ENCODE assay signal across 7 cellular contexts in the genomic region with DNA sequence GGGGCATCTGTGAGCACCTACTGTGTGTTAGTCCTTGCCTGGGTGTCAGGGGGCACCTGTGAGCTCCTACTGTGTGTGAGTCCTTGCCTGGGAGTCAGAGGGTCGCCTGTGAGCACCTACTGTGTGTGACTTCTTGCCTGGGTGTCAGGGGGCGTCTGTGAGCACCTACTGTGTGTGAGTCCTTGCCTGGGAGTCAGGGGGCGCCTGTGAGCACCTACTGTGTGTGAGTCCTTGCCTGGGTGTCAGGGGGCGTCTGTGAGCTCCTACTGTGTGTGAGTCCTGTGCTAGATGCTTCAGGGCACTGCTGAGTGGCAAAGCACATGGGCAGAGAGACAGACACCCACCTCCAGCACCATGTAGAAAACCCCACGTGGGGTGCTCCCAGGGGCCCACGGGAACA.
A peak's percentile ranks its signal among the peaks of the same experiment; 100 is the strongest.
DNase-seq lines count a peak whose midpoint lies in the region; ATAC-seq and TF ChIP-seq lines count a peak whose summit lies in the region.
"Not testable (repeated sequence)": the region's sequence is repeated elsewhere in the genome, so short reads cannot be mapped to it uniquely, and the experiment has no call there.

No MANE protein-coding gene starts in this region.

- not testable (repeated sequence) for H4K8ac ChIP-seq in H9 (replicated peaks; ENCODE audit: insufficient read length, low read depth, low read length)
- peak overlapping the region; percentile 10 for H4K8ac ChIP-seq in trophoblast cell (ENCODE audit: low read depth, low read length)

- H3K27ac Mint-ChIP-seq in H9; activated T-cell treated with anti-CD3 and anti-CD28 coated beads, Interleukin-2, amount 50 U/mL, for 24 hours: not testable (repeated sequence)

- not testable (repeated sequence) for H3K4me3 ChIP-seq in trophoblast cell (ENCODE audit: low read depth, low read length); sigmoid colon; upper lobe of right lung

- H2AFZ ChIP-seq in H9 (ENCODE audit: low read length); trophoblast cell (ENCODE audit: insufficient read depth, low read length, poor library complexity): not testable (repeated sequence)

- H3K27ac ChIP-seq in H9 (ENCODE audit: insufficient read length, low read depth, low read length); trophoblast cell (ENCODE audit: low read depth, low read length); sigmoid colon; upper lobe of right lung: not testable (repeated sequence)

- H3K4me2 ChIP-seq in H9 (ENCODE audit: insufficient read depth, insufficient read length, low read length); trophoblast cell (ENCODE audit: low read length): not testable (repeated sequence)

- not testable (repeated sequence) for H2BK120ac ChIP-seq in H9 (ENCODE audit: low read depth, low read length, poor library complexity, severe bottlenecking)
- peak overlapping the region; percentile 89 for H2BK120ac ChIP-seq in trophoblast cell (ENCODE audit: insufficient read depth, low read length, poor library complexity)

- not testable (repeated sequence) for H3K9me3 ChIP-seq in H9 (ENCODE audit: control insufficient read depth, low read depth, low read length); trophoblast cell (ENCODE audit: insufficient read depth, low read depth, low read length); sigmoid colon; upper lobe of right lung

- not testable (repeated sequence) for H3T11ph ChIP-seq in H9 (ENCODE audit: low read length)

- H4K12ac ChIP-seq in trophoblast cell (ENCODE audit: low read depth, low read length) = not testable (repeated sequence)

- no CpG with 5 or more reads among the region's 6 CpGs for WGBS in H9 (ENCODE audit: extremely low coverage, insufficient read length, low lambda C conversion rate)
- WGBS in trophoblast cell (ENCODE audit: extremely low coverage, insufficient coverage, insufficient read length) = no CpG with 5 or more reads among the region's 6 CpGs
- 52 to 71% methylated on average over 6 of the region's 6 CpGs for WGBS in sigmoid colon, 2 donors

- not testable (repeated sequence) for H2AK5ac ChIP-seq in H9 (ENCODE audit: insufficient read length, low read length)
- peak overlapping the region; percentile 93 for H2AK5ac ChIP-seq in trophoblast cell (ENCODE audit: low read length)

- H4K20me1 ChIP-seq in H9 (ENCODE audit: control insufficient read depth, insufficient read depth, insufficient read length) = not testable (repeated sequence)

- not testable (repeated sequence) for H3K23me2 ChIP-seq in H9 (ENCODE audit: insufficient read length, low read depth, low read length, poor library complexity, severe bottlenecking)

- not testable (repeated sequence) for H3K4me3 Mint-ChIP-seq in H9; activated T-cell treated with anti-CD3 and anti-CD28 coated beads, Interleukin-2, amount 50 U/mL, for 24 hours

- TF ChIP-seq CTCF in H9 (conservative IDR thresholded peaks at IDR 0.05) = peak; percentile 29; the same call in 1 of the 3 replicates
- TF ChIP-seq CTCF in sigmoid colon (IDR thresholded peaks at IDR 0.05); upper lobe of right lung (IDR thresholded peaks at IDR 0.05): not testable (repeated sequence)

- not testable (repeated sequence) for H2BK20ac ChIP-seq in H9 (ENCODE audit: low read depth, low read length, poor library complexity, severe bottlenecking)

- H3K4me1 ChIP-seq in H9 (ENCODE audit: insufficient read depth, low read length); sigmoid colon; upper lobe of right lung: not testable (repeated sequence)
- H3K4me1 ChIP-seq in trophoblast cell (ENCODE audit: control insufficient read depth in 1 of 2, insufficient read depth in 2 of 2, low read length in 2 of 2) = peaks cover 22% of the 10 kb centered on the region in 2 experiments

- ATAC-seq in Right ventricle myocardium superior (ENCODE audit: poor library complexity); upper lobe of right lung: not testable (repeated sequence)

- H3K9ac ChIP-seq in H9 (ENCODE audit: extremely low read depth, insufficient read length, low read length); trophoblast cell (ENCODE audit: low read length): not testable (repeated sequence)

- H3K9me3 Mint-ChIP-seq in H9 = peaks cover 12 to 15% of the 10 kb centered on the region in 2 experiments
- H3K9me3 Mint-ChIP-seq in activated T-cell treated with anti-CD3 and anti-CD28 coated beads, Interleukin-2, amount 50 U/mL, for 24 hours = not testable (repeated sequence)

- not testable (repeated sequence) for TF ChIP-seq POLR2A in sigmoid colon (IDR thresholded peaks at IDR 0.05)

- not testable (repeated sequence) for H3K79me2 ChIP-seq in H9 (ENCODE audit: insufficient read depth, low read length); trophoblast cell (ENCODE audit: control insufficient read depth, insufficient read depth, low read length, poor library complexity)

- H3K27me3 Mint-ChIP-seq in H9 (ENCODE audit: low read depth) = not testable (repeated sequence)
- peaks cover 21% of the 10 kb centered on the region for H3K27me3 Mint-ChIP-seq in activated T-cell treated with anti-CD3 and anti-CD28 coated beads, Interleukin-2, amount 50 U/mL, for 24 hours

- H2BK12ac ChIP-seq in H9 (ENCODE audit: insufficient read length, low read depth, low read length) = not testable (repeated sequence)
- H2BK12ac ChIP-seq in trophoblast cell (ENCODE audit: low read length) = peak overlapping the region; percentile 96

- intact Hi-C loops in Right ventricle myocardium superior (cut with DNase I); sigmoid colon (cut with DNase I); upper lobe of right lung (cut with DNase I): not testable (repeated sequence)

- H3K27me3 ChIP-seq in H9 (ENCODE audit: insufficient read depth, low read length); trophoblast cell (ENCODE audit: insufficient read depth, low read length); sigmoid colon: not testable (repeated sequence)
- peaks cover 10% of the 10 kb centered on the region for H3K27me3 ChIP-seq in upper lobe of right lung

- H3K56ac ChIP-seq in H9 (ENCODE audit: insufficient read length, low read depth, low read length) = not testable (repeated sequence)

- H3K14ac ChIP-seq in H9 (ENCODE audit: insufficient read depth, low read length) = not testable (repeated sequence)
- peak overlapping the region; percentile 90 for H3K14ac ChIP-seq in trophoblast cell (ENCODE audit: low read length)

- H4K91ac ChIP-seq in H9 (ENCODE audit: insufficient read length, low read depth, low read length) = not testable (repeated sequence)
- H4K91ac ChIP-seq in trophoblast cell (ENCODE audit: low read depth, low read length) = peak overlapping the region; percentile 88

- not testable (repeated sequence) for H3K4ac ChIP-seq in H9 (ENCODE audit: low read depth, low read length)
- H3K4ac ChIP-seq in trophoblast cell (ENCODE audit: low read depth, low read length) = peak overlapping the region; percentile 70

- not testable (repeated sequence) for H3K36me3 ChIP-seq in trophoblast cell (ENCODE audit: control insufficient read depth in 1 of 2, insufficient read depth in 2 of 2, low read length in 2 of 2); sigmoid colon; upper lobe of right lung

- H3K18ac ChIP-seq in H9 (ENCODE audit: insufficient read length, low read depth, low read length) = not testable (repeated sequence)
- H3K18ac ChIP-seq in trophoblast cell (ENCODE audit: low read length) = peak overlapping the region; percentile 68

- not testable (repeated sequence) for H3K36me3 Mint-ChIP-seq in H9 (ENCODE audit: insufficient read depth in 1 of 3, low read depth in 3 of 3); activated T-cell treated with anti-CD3 and anti-CD28 coated beads, Interleukin-2, amount 50 U/mL, for 24 hours (ENCODE audit: low read depth)

- H3K23ac ChIP-seq in H9 (ENCODE audit: insufficient read length, low read depth, low read length); trophoblast cell (ENCODE audit: low read length): not testable (repeated sequence)

- not testable (repeated sequence) for DNase-seq in H9, trophoblast cell
- DNase-seq in activated T-cell treated with anti-CD3 and anti-CD28 coated beads, Interleukin-2, amount 50 U/mL, for 24 hours = peak; percentile 6
- DNase-seq in Right ventricle myocardium superior = peak; percentile 8
- peak; percentile 9 for DNase-seq in mesenteric fat pad (ENCODE audit: low spot score)
- peak; percentile 27 for DNase-seq in sigmoid colon
- DNase-seq in upper lobe of right lung = peak; percentile 7

- H3K79me1 ChIP-seq in H9 (ENCODE audit: insufficient read depth, low read depth, low read length, poor library complexity, severe bottlenecking) = not testable (repeated sequence)
- peaks cover 19% of the 10 kb centered on the region for H3K79me1 ChIP-seq in trophoblast cell (ENCODE audit: low read length)

- H2BK5ac ChIP-seq in H9 (ENCODE audit: insufficient read length, low read length) = not testable (repeated sequence)
- H2BK5ac ChIP-seq in trophoblast cell (ENCODE audit: low read depth, low read length, poor library complexity) = peak overlapping the region; percentile 38

- not testable (repeated sequence) for TF ChIP-seq EP300 in sigmoid colon (IDR thresholded peaks at IDR 0.05)

- not testable (repeated sequence) for H4K5ac ChIP-seq in H9 (ENCODE audit: insufficient read length, low read depth, low read length)

- not testable (repeated sequence) for H2BK15ac ChIP-seq in H9 (ENCODE audit: low read depth, low read length)

- not testable (repeated sequence) for H3K4me1 Mint-ChIP-seq in H9; activated T-cell treated with anti-CD3 and anti-CD28 coated beads, Interleukin-2, amount 50 U/mL, for 24 hours (ENCODE audit: low read depth)
